In genomic region chr13:102869948-102870676, GRCh38 we compare ENCODE assay signal across 8 cellular contexts. TPM values are rescaled to one million over a fixed set of nuclear protein-coding genes. Genes with fewer than 3 reads are reported as not detected.
DNase-seq lines count a peak whose midpoint lies in the region; ATAC-seq and TF ChIP-seq lines count a peak whose summit lies in the region.

No MANE protein-coding gene starts in this region.

- H3K9ac ChIP-seq in DND-41 (ENCODE audit: low read depth, low read length), result no peak overlapping the region

- ATAC-seq in DND-41 (ENCODE audit: insufficient read depth, low read depth), result peak; percentile 56
- ATAC-seq in GM21367 (IDR thresholded peaks at IDR 0.05; ENCODE audit: unreplicated experiment), result peak; percentile 7
- peak; percentile 16 for ATAC-seq in HG03571 (IDR thresholded peaks at IDR 0.05; ENCODE audit: unreplicated experiment)
- ATAC-seq in left cardiac atrium, result peak; percentile 10 to 79

- no peak overlapping the region for H3K27ac ChIP-seq in DND-41 (ENCODE audit: low read length)

- CTCF ChIA-PET in GM10248 (lab: Yijun Ruan, JAX), result interaction anchor here (0.6 to 2.2 kb wide), 53 partner anchors 8 to 456 kb away, joined by 3 to 25 read pairs (median 4); partner anchors contain the start of gene ERCC5

- H2AFZ ChIP-seq in DND-41 (ENCODE audit: low read depth, low read length), result no peak overlapping the region

- no peak for DNase-seq in DND-41
- no peak for DNase-seq in left cardiac atrium
- DNase-seq in GM10248 (ENCODE audit: extremely low spot score), result no peak
- DNase-seq in stimulated activated CD4-positive, alpha-beta T cell treated with anti-CD3 and anti-CD28 coated beads, Interleukin-4, amount 100 ng/mL, for 4 hours, result no peak
- DNase-seq in DMS79 treated with DMSO at 0.1 percent for 48 hours (lab: John Stamatoyannopoulos, UW), result no peak
- DNase-seq in activated CD4-positive, alpha-beta T cell treated with anti-CD3 and anti-CD28 coated beads for 4 hours, result no peak

- no peak for TF ChIP-seq CTCF in DND-41 (IDR thresholded peaks at IDR 0.05; ENCODE audit: borderline replicate concordance, extremely low read depth, low read length, poor library complexity, severe bottlenecking)
- TF ChIP-seq CTCF in GM10248 (IDR thresholded peaks at IDR 0.05; ENCODE audit: control extremely low read depth, extremely low read depth, low read depth, missing control alignments), result no peak

- H3K4me2 ChIP-seq in DND-41 (ENCODE audit: insufficient read depth, low read length), result no peak overlapping the region

- H3K79me2 ChIP-seq in DND-41 (ENCODE audit: insufficient read depth, low read length), result peaks cover 7% of the 10 kb centered on the region

- peaks cover 93% of the 10 kb centered on the region for H3K36me3 ChIP-seq in DND-41 (ENCODE audit: insufficient read depth, low read length)

- H3K27me3 ChIP-seq in DND-41 (ENCODE audit: insufficient read depth, low read length, poor library complexity), result no peaks in the 10 kb centered on the region

- intact Hi-C loops in left cardiac atrium (cut with DNase I), result no loop called here

- POLR2A ChIA-PET in GM10248 (lab: Yijun Ruan, JAX), result no interaction called here

- H3K4me1 ChIP-seq in DND-41 (ENCODE audit: insufficient read depth, low read length), result no peaks in the 10 kb centered on the region

- H3K4me3 ChIP-seq in DND-41 (ENCODE audit: low read depth in 1 of 2, low read length in 2 of 2), result no peak overlapping the region

- H3K9me3 ChIP-seq in DND-41 (ENCODE audit: insufficient read depth, low read length, severe bottlenecking), result no peaks in the 10 kb centered on the region

- H4K20me1 ChIP-seq in DND-41 (ENCODE audit: insufficient read depth, low read length), result peaks cover 7% of the 10 kb centered on the region; the same call in 1 of the 2 replicates

RNA-seq across cellular contexts. Expression of gene ERCC5, which starts 24.3 kb away (rescaled TPM):
- 10 to 100 TPM; 27.5 to 30.6 TPM for total RNA-seq in left cardiac atrium
